Comparison of ENCODE assay signal across 14 cellular contexts in genomic region chr21:42769820-42770716, GRCh38.
DNase-seq lines count a peak whose midpoint lies in the region; ATAC-seq and TF ChIP-seq lines count a peak whose summit lies in the region.
"Had no signal": no experiment of that assay in that cellular context is flagged by ENCODE, and none has a peak within 500 bp of the region (broad histone marks: within the 10 kb centered on the region; RNA-seq: fewer than 3 reads in every experiment).

No MANE protein-coding gene starts in this region.

- POLR2A ChIA-PET in WTC11 (lab: Charles Lee): no interaction called here

- H3K36me3 Mint-ChIP-seq in WTC11 (peaks cover 67% of the 10 kb centered on the region), nephron progenitor cell (ENCODE audit: low read depth) (peaks cover 70% of the 10 kb centered on the region)
- H3K36me3 Mint-ChIP-seq in activated naive CD4-positive, alpha-beta T cell treated with anti-CD3 and anti-CD28 coated beads, Interleukin-2, amount 50 U/mL, for 72 hours: peaks cover 0 to 8% of the 10 kb centered on the region in 2 donors

- CTCF ChIA-PET in WTC11 (lab: Charles Lee): no interaction called here

- no peaks in the 10 kb centered on the region for H3K9me3 Mint-ChIP-seq in stimulated activated naive CD8-positive, alpha-beta T cell treated with anti-CD3 and anti-CD28 coated beads, Interleukin-15, amount 100 ng/mL, for 72 hours
- H3K9me3 Mint-ChIP-seq in WTC11 (0 out of 2 replicates have a peak, but pooled peaks cover 3% of the 10 kb centered on the region), nephron progenitor cell (peaks cover 9% of the 10 kb centered on the region)
- H3K9me3 Mint-ChIP-seq in activated naive CD4-positive, alpha-beta T cell treated with anti-CD3 and anti-CD28 coated beads, Interleukin-2, amount 50 U/mL, for 72 hours: no peaks in the 10 kb centered on the region
- H3K9me3 Mint-ChIP-seq: CD4-positive, alpha-beta T cell had no signal

- no peak overlapping the region for H3K4me3 Mint-ChIP-seq in stimulated activated naive CD8-positive, alpha-beta T cell treated with anti-CD3 and anti-CD28 coated beads, Interleukin-15, amount 100 ng/mL, for 72 hours
- H3K4me3 Mint-ChIP-seq in WTC11 (no peak overlapping the region), nephron progenitor cell (no peak overlapping the region)
- H3K4me3 Mint-ChIP-seq: B cell; CD4-positive, alpha-beta T cell had no signal

- peak; percentile 20 for ATAC-seq in stimulated activated naive CD8-positive, alpha-beta T cell treated with anti-CD3 and anti-CD28 coated beads, Interleukin-15, amount 100 ng/mL, for 72 hours
- no peak for ATAC-seq in stimulated activated naive CD8-positive, alpha-beta T cell treated with anti-CD3 and anti-CD28 coated beads, Interleukin-15, Interleukin-2, amounts not matched to agents 100 U/mL and 50 U/mL, for 24 hours
- ATAC-seq in WTC11: no peak
- no peak for ATAC-seq in GM18870 (IDR thresholded peaks at IDR 0.05; ENCODE audit: unreplicated experiment)
- ATAC-seq in activated naive CD4-positive, alpha-beta T cell treated with anti-CD3 and anti-CD28 coated beads, Interleukin-2, amount 50 U/mL, for 72 hours: no peak
- ATAC-seq: HCT116 had no signal

- H3K4me1 Mint-ChIP-seq in stimulated activated naive CD8-positive, alpha-beta T cell treated with anti-CD3 and anti-CD28 coated beads, Interleukin-15, amount 100 ng/mL, for 72 hours: no peaks in the 10 kb centered on the region
- H3K4me1 Mint-ChIP-seq in WTC11 (no peaks in the 10 kb centered on the region), nephron progenitor cell (peaks cover 17% of the 10 kb centered on the region)
- H3K4me1 Mint-ChIP-seq: B cell had no signal

- DNase-seq in stimulated activated naive CD8-positive, alpha-beta T cell treated with anti-CD3 and anti-CD28 coated beads, Interleukin-15, amount 100 ng/mL, for 72 hours: no peak
- DNase-seq in stimulated activated naive CD8-positive, alpha-beta T cell treated with anti-CD3 and anti-CD28 coated beads, Interleukin-15, Interleukin-2, amounts not matched to agents 100 U/mL and 50 U/mL, for 24 hours: no peak
- no peak for DNase-seq in WTC11 (ENCODE audit: low spot score)
- DNase-seq in nephron progenitor cell: no peak
- no peak for DNase-seq in activated CD4-positive, alpha-beta T cell treated with anti-CD3 and anti-CD28 coated beads for 48 hours
- no peak for DNase-seq in activated naive CD4-positive, alpha-beta T cell treated with anti-CD3 and anti-CD28 coated beads, Interleukin-2, amount 50 U/mL, for 72 hours (ENCODE audit: low spot score in 2 of 2)
- DNase-seq: C1 segment of cervical spinal cord; CD4-positive, alpha-beta T cell; DMS79 treated with DMSO at 0.1 percent for 48 hours; EL; IMR-90 had no signal

- H3K27ac Mint-ChIP-seq in stimulated activated naive CD8-positive, alpha-beta T cell treated with anti-CD3 and anti-CD28 coated beads, Interleukin-15, amount 100 ng/mL, for 72 hours: no peak overlapping the region
- H3K27ac Mint-ChIP-seq in WTC11 (0 out of 2 replicates have a peak overlapping the region, but pooled peaks have one; percentile 20), nephron progenitor cell (peak overlapping the region; percentile 83)
- no peak overlapping the region for H3K27ac Mint-ChIP-seq in activated naive CD4-positive, alpha-beta T cell treated with anti-CD3 and anti-CD28 coated beads, Interleukin-2, amount 50 U/mL, for 72 hours
- H3K27ac Mint-ChIP-seq: B cell; CD4-positive, alpha-beta T cell had no signal

- TF ChIP-seq CTCF in WTC11 (IDR thresholded peaks at IDR 0.05) (no peak), nephron progenitor cell (IDR thresholded peaks at IDR 0.05) (no peak)

- H3K27me3 Mint-ChIP-seq in stimulated activated naive CD8-positive, alpha-beta T cell treated with anti-CD3 and anti-CD28 coated beads, Interleukin-15, amount 100 ng/mL, for 72 hours: no peaks in the 10 kb centered on the region
- H3K27me3 Mint-ChIP-seq in WTC11 (ENCODE audit: low read depth) (no peaks in the 10 kb centered on the region), nephron progenitor cell (ENCODE audit: low read depth, poor library complexity) (no peaks in the 10 kb centered on the region)
- H3K27me3 Mint-ChIP-seq: CD4-positive, alpha-beta T cell had no signal

TF ChIP-seq in WTC11, 78 proteins besides CTCF, POLR2A, EP300 and RAD21 (continues in another document):
- TF ChIP-seq GTF2I (CRISPR knock-in tag; conservative IDR thresholded peaks at IDR 0.05): no peak
- TF ChIP-seq ATF1 (CRISPR knock-in tag; IDR thresholded peaks at IDR 0.05): no peak
- TF ChIP-seq TCF7 (CRISPR knock-in tag; IDR thresholded peaks at IDR 0.05; ENCODE audit: low read depth): no peak
- TF ChIP-seq HMGXB4 (CRISPR knock-in tag; IDR thresholded peaks at IDR 0.05): no peak
- TF ChIP-seq E2F4 (CRISPR knock-in tag; IDR thresholded peaks at IDR 0.05; ENCODE audit: borderline replicate concordance, low read depth): no peak
- no peak for TF ChIP-seq FOXP4 (CRISPR knock-in tag; IDR thresholded peaks at IDR 0.05)
- TF ChIP-seq CREB1 (CRISPR knock-in tag; IDR thresholded peaks at IDR 0.05): no peak
- no peak for TF ChIP-seq ZNF219 (CRISPR knock-in tag; IDR thresholded peaks at IDR 0.05; ENCODE audit: borderline replicate concordance)
- no peak for TF ChIP-seq PRDM15 (CRISPR knock-in tag; IDR thresholded peaks at IDR 0.05)
- no peak for TF ChIP-seq NFYB (CRISPR knock-in tag; conservative IDR thresholded peaks at IDR 0.05; ENCODE audit: low read depth)
- TF ChIP-seq SMAD4 (CRISPR knock-in tag; IDR thresholded peaks at IDR 0.05): no peak
- TF ChIP-seq JAZF1 (CRISPR knock-in tag; IDR thresholded peaks at IDR 0.05): no peak
- TF ChIP-seq TEAD1 (CRISPR knock-in tag; IDR thresholded peaks at IDR 0.05): no peak

Comparison
In these comparisons a context has a peak if more than half of its experiments do, and no peak if none do; other contexts are left out.
1. H3K27ac Mint-ChIP-seq: peak in WTC11 (single experiment) and nephron progenitor cell (single experiment); none in stimulated activated naive CD8-positive, alpha-beta T cell treated with anti-CD3 and anti-CD28 coated beads, Interleukin-15, amount 100 ng/mL, for 72 hours (0 of 2) and activated naive CD4-positive, alpha-beta T cell treated with anti-CD3 and anti-CD28 coated beads, Interleukin-2, amount 50 U/mL, for 72 hours (0 of 2).